Comparison of ENCODE assay signal across 6 cellular contexts in the genomic region with DNA sequence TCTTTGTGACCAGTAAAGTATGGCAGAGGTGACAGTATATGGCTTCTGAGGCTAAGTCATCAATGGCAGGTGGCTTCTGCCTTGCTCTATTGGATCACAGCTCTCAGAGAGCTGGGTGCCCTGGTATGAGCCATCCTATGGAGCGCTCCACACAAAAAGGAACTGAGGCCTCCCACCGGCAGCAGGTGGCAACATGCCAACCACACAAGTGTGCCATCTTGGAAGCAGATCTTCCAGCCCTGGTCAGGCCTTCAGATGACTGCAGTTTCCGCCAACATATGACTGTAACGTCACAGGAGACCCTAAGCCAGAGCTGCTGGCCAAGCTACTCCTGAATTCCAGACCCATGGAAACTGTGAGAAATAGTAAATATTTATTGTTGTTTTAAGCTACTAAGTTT.
"Had no signal": no experiment of that assay in that cellular context is flagged by ENCODE, and none has a peak within 500 bp of the region (broad histone marks: within the 10 kb centered on the region; RNA-seq: fewer than 3 reads in every experiment).

No MANE protein-coding gene starts in this region.

- ATAC-seq: GM23338, HepG2 had no signal

- H3K27ac Mint-ChIP-seq: GM23338, H9, IgD-negative memory B cell had no signal

- DNase-seq: H9, HCEC 1CT had no signal

- H3K4me3 ChIP-seq: GM23338 had no signal

- H3K4me3 Mint-ChIP-seq: GM23338, H9, IgD-negative memory B cell had no signal

- H3K4me2 ChIP-seq: GM23338 had no signal

- H3K4me1 Mint-ChIP-seq: IgD-negative memory B cell had no signal

- H3K27ac ChIP-seq: HL-60 had no signal

- H3K9me3 Mint-ChIP-seq: GM23338 had no signal
